ENCODE assay signal across 2 cellular contexts in the genomic region with DNA sequence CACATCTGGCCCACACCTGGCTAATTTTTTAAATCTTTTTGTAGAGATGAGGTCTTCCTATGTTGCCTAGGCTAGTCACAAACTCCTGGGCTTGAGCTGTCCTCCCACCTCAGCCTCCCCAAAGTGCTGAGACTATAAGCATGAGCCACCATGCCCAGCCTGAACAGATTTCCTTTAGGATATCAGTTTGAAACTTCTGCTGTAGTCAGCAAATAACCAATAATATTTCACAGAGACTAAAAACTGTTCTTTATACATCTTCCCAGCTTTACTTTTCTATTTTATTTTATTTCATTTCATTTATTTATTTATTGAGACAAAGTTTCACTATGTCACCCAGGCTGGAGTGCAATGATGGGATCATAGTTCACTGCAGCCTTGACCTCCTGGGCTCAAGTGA.
TF ChIP-seq lines count a peak whose summit lies in the region.

No MANE protein-coding gene starts in this region.

TF ChIP-seq in HepG2, 621 proteins besides CTCF, POLR2A, EP300 and RAD21:
- TF ChIP-seq ZNF296 (CRISPR knock-in tag; conservative IDR thresholded peaks at IDR 0.05), result no peak
- TF ChIP-seq MAFK (conservative IDR thresholded peaks at IDR 0.05 in 1 of 2, IDR thresholded peaks at IDR 0.05 in 1 of 2; ENCODE audit: low read length in 2 of 2), result peak; percentile 65 to 87; a peak in 3 of 4 replicates
- peak; percentile 64 for TF ChIP-seq MAFF (IDR thresholded peaks at IDR 0.05; ENCODE audit: low read depth, low read length)

TF ChIP-seq in GM12878, 131 proteins besides CTCF, POLR2A, EP300 and RAD21:
- no peak for TF ChIP-seq YBX1 (IDR thresholded peaks at IDR 0.05)
- TF ChIP-seq, protein P1, sequence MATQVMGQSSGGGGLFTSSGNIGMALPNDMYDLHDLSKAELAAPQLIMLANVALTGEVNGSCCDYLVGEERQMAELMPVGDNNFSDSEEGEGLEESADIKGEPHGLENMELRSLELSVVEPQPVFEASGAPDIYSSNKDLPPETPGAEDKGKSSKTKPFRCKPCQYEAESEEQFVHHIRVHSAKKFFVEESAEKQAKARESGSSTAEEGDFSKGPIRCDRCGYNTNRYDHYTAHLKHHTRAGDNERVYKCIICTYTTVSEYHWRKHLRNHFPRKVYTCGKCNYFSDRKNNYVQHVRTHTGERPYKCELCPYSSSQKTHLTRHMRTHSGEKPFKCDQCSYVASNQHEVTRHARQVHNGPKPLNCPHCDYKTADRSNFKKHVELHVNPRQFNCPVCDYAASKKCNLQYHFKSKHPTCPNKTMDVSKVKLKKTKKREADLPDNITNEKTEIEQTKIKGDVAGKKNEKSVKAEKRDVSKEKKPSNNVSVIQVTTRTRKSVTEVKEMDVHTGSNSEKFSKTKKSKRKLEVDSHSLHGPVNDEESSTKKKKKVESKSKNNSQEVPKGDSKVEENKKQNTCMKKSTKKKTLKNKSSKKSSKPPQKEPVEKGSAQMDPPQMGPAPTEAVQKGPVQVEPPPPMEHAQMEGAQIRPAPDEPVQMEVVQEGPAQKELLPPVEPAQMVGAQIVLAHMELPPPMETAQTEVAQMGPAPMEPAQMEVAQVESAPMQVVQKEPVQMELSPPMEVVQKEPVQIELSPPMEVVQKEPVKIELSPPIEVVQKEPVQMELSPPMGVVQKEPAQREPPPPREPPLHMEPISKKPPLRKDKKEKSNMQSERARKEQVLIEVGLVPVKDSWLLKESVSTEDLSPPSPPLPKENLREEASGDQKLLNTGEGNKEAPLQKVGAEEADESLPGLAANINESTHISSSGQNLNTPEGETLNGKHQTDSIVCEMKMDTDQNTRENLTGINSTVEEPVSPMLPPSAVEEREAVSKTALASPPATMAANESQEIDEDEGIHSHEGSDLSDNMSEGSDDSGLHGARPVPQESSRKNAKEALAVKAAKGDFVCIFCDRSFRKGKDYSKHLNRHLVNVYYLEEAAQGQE (IDR thresholded peaks at IDR 0.05; ENCODE audit: low read depth, low read length), result no peak
- TF ChIP-seq MEF2B (IDR thresholded peaks at IDR 0.05; ENCODE audit: partially characterized antibody, poor library complexity, severe bottlenecking), result no peak
- no peak for TF ChIP-seq STAT1 (conservative IDR thresholded peaks at IDR 0.05)
